Comparison of ENCODE assay signal across 9 cellular contexts in genomic region chr7:7972128-7972527, GRCh38. TPM values are rescaled to one million over a fixed set of nuclear protein-coding genes. Genes with fewer than 3 reads are reported as not detected.
DNase-seq lines count a peak whose midpoint lies in the region; ATAC-seq, FAIRE-seq and TF ChIP-seq lines count a peak whose summit lies in the region.
"Had no signal": no experiment of that assay in that cellular context is flagged by ENCODE, and none has a peak within 500 bp of the region (broad histone marks: within the 10 kb centered on the region; RNA-seq: fewer than 3 reads in every experiment).

No MANE protein-coding gene starts in this region.

- H2AFZ ChIP-seq in DND-41 (ENCODE audit: low read depth, low read length): no peak overlapping the region
- H2AFZ ChIP-seq in Karpas-422 (ENCODE audit: low read length): no peak overlapping the region

- H3K4me1 ChIP-seq in DND-41 (ENCODE audit: insufficient read depth, low read length) (peaks cover 61% of the 10 kb centered on the region), Karpas-422 (ENCODE audit: low read length) (peaks cover 55% of the 10 kb centered on the region), colonic mucosa (no peaks in the 10 kb centered on the region)

- FAIRE-seq in D721Med (lab: Jason Lieb, UNC): no peak

- peak overlapping the region; percentile 96; the same call in 1 of the 2 replicates for H3K9ac ChIP-seq in DND-41 (ENCODE audit: low read depth, low read length)
- H3K9ac ChIP-seq in Karpas-422 (ENCODE audit: low read length): peak overlapping the region; percentile 64
- no peak overlapping the region for H3K9ac ChIP-seq in colonic mucosa (ENCODE audit: low read depth in 2 of 2, low read length in 2 of 2)

- TF ChIP-seq CTCF in DND-41 (IDR thresholded peaks at IDR 0.05; ENCODE audit: borderline replicate concordance, extremely low read depth, low read length, poor library complexity, severe bottlenecking): no peak
- TF ChIP-seq CTCF in D721Med (IDR thresholded peaks at IDR 0.05; ENCODE audit: insufficient read depth, missing control alignments): no peak
- TF ChIP-seq CTCF in colonic mucosa (IDR thresholded peaks at IDR 0.05): no peak

- H3K27ac ChIP-seq in DND-41 (ENCODE audit: low read length) (no peak overlapping the region), Karpas-422 (ENCODE audit: low read length) (peak overlapping the region; percentile 46), caudate nucleus (ENCODE audit: low read depth, low read length) (peak overlapping the region; percentile 32), colonic mucosa (no peak overlapping the region)

- H4K20me1 ChIP-seq in DND-41 (ENCODE audit: insufficient read depth, low read length) (peaks cover 28% of the 10 kb centered on the region; the same call in 1 of the 2 replicates), Karpas-422 (ENCODE audit: insufficient read depth, low read depth, low read length) (no peaks in the 10 kb centered on the region)

- peaks cover 80% of the 10 kb centered on the region for H3K79me2 ChIP-seq in DND-41 (ENCODE audit: insufficient read depth, low read length)
- H3K79me2 ChIP-seq in Karpas-422 (ENCODE audit: low read length): peaks cover 72% of the 10 kb centered on the region

- DNase-seq in DND-41 (no peak), Karpas-422 (peak; percentile 59), caudate nucleus (lab: John Stamatoyannopoulos, UW) (peak in 23 of 61 donors; percentile 1 to 61 (median 21)), pons (ENCODE audit: low spot score) (peak; percentile 60), D721Med (ENCODE audit: insufficient read length, low spot score) (no peak), ureter (ENCODE audit: low spot score) (no peak), colonic mucosa (no peak)
- DNase-seq: stimulated activated CD4-positive, alpha-beta T cell treated with anti-CD3 and anti-CD28 coated beads, Interleukin-1b, Interleukin-23, amount 100 ng/mL, for 48 hours had no signal

- H3K9me3 ChIP-seq in DND-41 (ENCODE audit: insufficient read depth, low read length, severe bottlenecking): no peaks in the 10 kb centered on the region
- H3K9me3 ChIP-seq in Karpas-422 (ENCODE audit: low read length): no peaks in the 10 kb centered on the region
- H3K9me3 ChIP-seq in colonic mucosa: no peaks in the 10 kb centered on the region

- no peaks in the 10 kb centered on the region; the same call in 1 of the 2 replicates for H3K36me3 ChIP-seq in DND-41 (ENCODE audit: insufficient read depth, low read length)
- no peaks in the 10 kb centered on the region for H3K36me3 ChIP-seq in Karpas-422 (ENCODE audit: insufficient read depth, low read length)
- H3K36me3 ChIP-seq in colonic mucosa: no peaks in the 10 kb centered on the region

- no peaks in the 10 kb centered on the region for H3K27me3 ChIP-seq in DND-41 (ENCODE audit: insufficient read depth, low read length, poor library complexity)
- no peaks in the 10 kb centered on the region for H3K27me3 ChIP-seq in Karpas-422 (ENCODE audit: low read length)
- no peaks in the 10 kb centered on the region for H3K27me3 ChIP-seq in colonic mucosa

- intact Hi-C loops in colonic mucosa (cut with DNase I): no loop called here

- no peaks in the 10 kb centered on the region for H3K9me2 ChIP-seq in Karpas-422 (replicated peaks; ENCODE audit: insufficient read depth, low read length)

- ATAC-seq in DND-41 (ENCODE audit: insufficient read depth, low read depth): no peak
- ATAC-seq in GM21737 (IDR thresholded peaks at IDR 0.05; ENCODE audit: unreplicated experiment): no peak

- H3K4me2 ChIP-seq in DND-41 (ENCODE audit: insufficient read depth, low read length): peak overlapping the region; percentile 63
- H3K4me2 ChIP-seq in Karpas-422 (ENCODE audit: low read depth, low read length, poor library complexity, severe bottlenecking): peak overlapping the region; percentile 70

- peak overlapping the region in 1 of 2 experiments; percentile 74; a peak in 2 of 4 replicates for H3K4me3 ChIP-seq in DND-41 (ENCODE audit: low read depth in 1 of 2, low read length in 2 of 2)
- peak overlapping the region; percentile 63 for H3K4me3 ChIP-seq in Karpas-422 (ENCODE audit: low read length)
- H3K4me3 ChIP-seq in colonic mucosa: no peak overlapping the region

RNA-seq across cellular contexts. Expression of gene GLCCI1, which starts 3.5 kb away (rescaled TPM):
- total RNA-seq in Karpas-422 (2014; rRNA removed; shearing (Covaris generic); ENCODE audit: low replicate concordance): 30.2 and 55.7 TPM in 2 replicates
- total RNA-seq in ureter: 25.5 TPM
- 1 to 10 TPM; 7.5 to 8.3 TPM for total RNA-seq in colonic mucosa

Comparison
In these comparisons a context has a peak if more than half of its experiments do, and no peak if none do; other contexts are left out.
1. DNase-seq: peak in Karpas-422 (single experiment) and pons (single experiment); none in DND-41 (single experiment), D721Med (single experiment), ureter (single experiment) and colonic mucosa (single experiment).
2. H3K27ac ChIP-seq: peak in Karpas-422 (single experiment) and caudate nucleus (single experiment); none in DND-41 (single experiment) and colonic mucosa (single experiment).
3. H3K9ac ChIP-seq: peak in DND-41 (single experiment) and Karpas-422 (single experiment); none in colonic mucosa (0 of 2).